In the genomic region with DNA sequence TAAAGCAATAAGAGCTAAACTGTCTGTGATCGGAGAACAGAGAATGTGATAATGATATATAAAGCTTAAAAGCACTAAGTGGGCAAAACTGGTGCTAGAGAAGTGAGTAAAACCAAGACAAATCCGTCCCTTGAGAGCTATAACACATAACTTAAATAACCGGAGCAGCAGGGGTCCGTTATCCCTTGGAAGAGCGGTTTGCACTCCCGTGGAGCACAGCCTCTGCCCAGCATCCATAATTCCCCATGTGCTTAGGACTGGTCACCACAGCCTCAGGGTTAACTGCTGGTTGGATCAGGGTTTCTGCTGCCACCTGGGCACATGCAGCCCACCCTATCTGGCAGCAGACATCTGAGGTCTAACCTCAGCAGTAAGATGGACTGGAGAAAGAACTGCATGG, we compare ENCODE assay signal across 23 cellular contexts.
DNase-seq lines count a peak whose midpoint lies in the region; ATAC-seq and TF ChIP-seq lines count a peak whose summit lies in the region.
"Had no signal": no experiment of that assay in that cellular context is flagged by ENCODE, and none has a peak within 500 bp of the region (broad histone marks: within the 10 kb centered on the region; RNA-seq: fewer than 3 reads in every experiment).

No MANE protein-coding gene starts in this region.

- H3K27ac ChIP-seq in A673 (ENCODE audit: low read depth, low read length, poor library complexity, severe bottlenecking): no peak overlapping the region
- H3K27ac ChIP-seq in HUES48 (ENCODE audit: low read depth, low read length): peak overlapping the region; percentile 80
- no peak overlapping the region for H3K27ac ChIP-seq in left ventricle myocardium inferior (replicated peaks)
- no peak overlapping the region for H3K27ac ChIP-seq in ascending aorta
- H3K27ac ChIP-seq: HL-60, Peyer's patch, SJSA1 had no signal

- POLR2A ChIA-PET in A673 (lab: Charles Lee; ENCODE audit: low non-redundant PET): no interaction called here

- H3K9ac ChIP-seq in HUES48 (ENCODE audit: low read depth, low read length): no peak overlapping the region

- H3K4me1 ChIP-seq in A673 (ENCODE audit: insufficient read depth, low read length, poor library complexity, severe bottlenecking) (no peaks in the 10 kb centered on the region), HUES48 (ENCODE audit: control insufficient read depth, insufficient read depth, low read length) (peaks cover 23% of the 10 kb centered on the region), left ventricle myocardium inferior (peaks cover 38% of the 10 kb centered on the region), ascending aorta (no peaks in the 10 kb centered on the region)
- H3K4me1 ChIP-seq: Caco-2, Peyer's patch, SJSA1 had no signal

- no TSS peak for BruUV-seq in A673 (replicated peaks; lab: Mats Ljungman, UMichigan)

- H3K27me3 ChIP-seq in A673 (replicated peaks; ENCODE audit: insufficient read depth, low read depth, low read length, poor library complexity): no peaks in the 10 kb centered on the region
- no peaks in the 10 kb centered on the region for H3K27me3 ChIP-seq in HUES48 (ENCODE audit: control insufficient read depth, insufficient read depth, low read length)
- H3K27me3 ChIP-seq in left ventricle myocardium inferior (ENCODE audit: low read depth): peaks cover 3% of the 10 kb centered on the region
- no peaks in the 10 kb centered on the region for H3K27me3 ChIP-seq in ascending aorta
- H3K27me3 ChIP-seq: Peyer's patch, SJSA1 had no signal

- H3K9me3 ChIP-seq in A673 (ENCODE audit: low read depth, low read length, poor library complexity, severe bottlenecking) (no peaks in the 10 kb centered on the region), HUES48 (ENCODE audit: control insufficient read depth, insufficient read depth, low read length) (no peaks in the 10 kb centered on the region), left ventricle myocardium inferior (replicated peaks) (no peaks in the 10 kb centered on the region), ascending aorta (no peaks in the 10 kb centered on the region)
- H3K9me3 ChIP-seq: Caco-2, Peyer's patch, SJSA1 had no signal

- H3K36me3 ChIP-seq in A673 (ENCODE audit: insufficient read depth, low read length, poor library complexity, severe bottlenecking) (no peaks in the 10 kb centered on the region), HUES48 (ENCODE audit: control insufficient read depth, insufficient read depth, low read length) (no peaks in the 10 kb centered on the region), left ventricle myocardium inferior (no peaks in the 10 kb centered on the region), ascending aorta (no peaks in the 10 kb centered on the region)
- H3K36me3 ChIP-seq: Peyer's patch, SJSA1 had no signal

- H3K4me3 ChIP-seq in A673 (ENCODE audit: low read depth, low read length, poor library complexity, severe bottlenecking) (no peak overlapping the region), HUES48 (ENCODE audit: low read depth, low read length) (no peak overlapping the region), left ventricle myocardium inferior (no peak overlapping the region), ascending aorta (no peak overlapping the region)
- H3K4me3 ChIP-seq: Peyer's patch, SJSA1 had no signal

- DNase-seq in A673 (ENCODE audit: low spot score) (peak; percentile 54), NCI-H524 (lab: John Stamatoyannopoulos, UW) (peak; percentile 84 to 85), iPS-NIHi11 (ENCODE audit: low spot score) (peak; percentile 17), left ventricle myocardium inferior (no peak), ascending aorta (ENCODE audit: low spot score in 2 of 2) (no peak), OCI-M2 (lab: John Stamatoyannopoulos, UW; ENCODE audit: unreplicated experiment) (no peak)
- DNase-seq: Caco-2; CD4-positive, alpha-beta T cell; GF-D8; GOT3; HFFc6; Kasumi-1; MM.1S; NCI-H1092; NCI-H1694; NCI-H2081 treated with DMSO at 0.1 percent for 48 hours; NCI-H226; NCI-H526; Peyer's patch had no signal

- TF ChIP-seq CTCF in A673 (conservative IDR thresholded peaks at IDR 0.05; ENCODE audit: low read depth, low read length) (no peak), left ventricle myocardium inferior (IDR thresholded peaks at IDR 0.05; ENCODE audit: borderline replicate concordance) (no peak), ascending aorta (IDR thresholded peaks at IDR 0.05) (no peak)

- CTCF ChIA-PET in A673 (lab: Charles Lee): no interaction called here

- intact Hi-C loops in A673 (cut with micrococcal nuclease; ENCODE audit: unreplicated experiment) (loop anchor here (10.0 kb wide), 1 partner anchor 597 kb away; no protein-coding TSS in a partner anchor), left ventricle myocardium inferior (cut with micrococcal nuclease) (no loop called here), ascending aorta (cut with DNase I) (no loop called here)

- ATAC-seq in SK-N-SH treated with all-trans-retinoic acid at 6 μM for 48 hours: no peak

TF ChIP-seq in SK-N-SH treated with all-trans-retinoic acid at 6 μM for 48 hours, 23 proteins besides CTCF, POLR2A, EP300 and RAD21:
- TF ChIP-seq TSHZ2 (CRISPR knock-in tag; IDR thresholded peaks at IDR 0.05) (no peak), ARNTL (CRISPR knock-in tag; IDR thresholded peaks at IDR 0.05; ENCODE audit: borderline replicate concordance, low read depth) (no peak), SNAI2 (CRISPR knock-in tag; IDR thresholded peaks at IDR 0.05) (no peak)

Comparison
In these comparisons a context has a peak if more than half of its experiments do, and no peak if none do; other contexts are left out.
1. DNase-seq: peak in A673 (single experiment), NCI-H524 (2 of 2) and iPS-NIHi11 (single experiment); none in left ventricle myocardium inferior (single experiment), ascending aorta (0 of 2) and OCI-M2 (single experiment).